18 cellular contexts compared by ENCODE assay signal in genomic region chr9:124504530-124505005, GRCh38. TPM values are rescaled to one million over a fixed set of nuclear protein-coding genes. Genes with fewer than 3 reads are reported as not detected.
DNase-seq lines count a peak whose midpoint lies in the region; ATAC-seq, FAIRE-seq and TF ChIP-seq lines count a peak whose summit lies in the region.
"Had no signal": no experiment of that assay in that cellular context is flagged by ENCODE, and none has a peak within 500 bp of the region (broad histone marks: within the 10 kb centered on the region; RNA-seq: fewer than 3 reads in every experiment).

No MANE protein-coding gene starts in this region.

- no peak overlapping the region for H3K9ac ChIP-seq in astrocyte (ENCODE audit: low read length)
- no peak overlapping the region for H3K9ac ChIP-seq in mesendoderm (ENCODE audit: low read length)

- no peak overlapping the region for H3K23ac ChIP-seq in mesendoderm (ENCODE audit: low read length)

- H3K9me3 ChIP-seq in left ventricle myocardium inferior (replicated peaks) (no peaks in the 10 kb centered on the region), astrocyte (ENCODE audit: insufficient read depth, low read depth, low read length) (no peaks in the 10 kb centered on the region)
- H3K9me3 ChIP-seq: upper lobe of right lung had no signal

- H2BK120ac ChIP-seq in mesendoderm (ENCODE audit: low read depth, low read length), result no peak overlapping the region

- intact Hi-C loops in left ventricle myocardium inferior (cut with micrococcal nuclease) (no loop called here), Right ventricle myocardium superior (cut with DNase I) (no loop called here)

- H3K36me3 Mint-ChIP-seq in astrocyte (ENCODE audit: low read depth, unreplicated experiment), result peaks cover 2% of the 10 kb centered on the region
- H3K36me3 Mint-ChIP-seq: brain had no signal

- no peak overlapping the region for H4K5ac ChIP-seq in mesendoderm (ENCODE audit: low read length)

- H3K36me3 ChIP-seq in left ventricle myocardium inferior (no peaks in the 10 kb centered on the region), astrocyte (ENCODE audit: insufficient read depth, low read length) (no peaks in the 10 kb centered on the region), mesendoderm (ENCODE audit: control insufficient read depth, insufficient read depth, low read length) (no peaks in the 10 kb centered on the region), urinary bladder (ENCODE audit: insufficient read depth) (no peaks in the 10 kb centered on the region)
- H3K36me3 ChIP-seq: upper lobe of right lung had no signal

- H3K9me3 Mint-ChIP-seq in astrocyte (ENCODE audit: unreplicated experiment), result peaks cover 3% of the 10 kb centered on the region

- H3K18ac ChIP-seq in mesendoderm (ENCODE audit: low read length), result no peak overlapping the region

- no peaks in the 10 kb centered on the region for H3K79me2 ChIP-seq in astrocyte (ENCODE audit: insufficient read depth, low read length)
- no peaks in the 10 kb centered on the region for H3K79me2 ChIP-seq in mesendoderm (ENCODE audit: control insufficient read depth, insufficient read depth, low read length)

- H3K4ac ChIP-seq in mesendoderm (ENCODE audit: low read depth, low read length), result no peak overlapping the region

- TF ChIP-seq CTCF in left ventricle myocardium inferior (IDR thresholded peaks at IDR 0.05; ENCODE audit: borderline replicate concordance) (no peak), astrocyte (IDR thresholded peaks at IDR 0.05; ENCODE audit: insufficient read depth, low read depth, low read length) (no peak)

- H3K4me1 ChIP-seq in left ventricle myocardium inferior (peaks cover 21% of the 10 kb centered on the region), astrocyte (ENCODE audit: insufficient read depth, low read length) (no peaks in the 10 kb centered on the region), mesendoderm (ENCODE audit: control insufficient read depth, low read depth, low read length) (no peaks in the 10 kb centered on the region), urinary bladder (ENCODE audit: insufficient read depth) (no peaks in the 10 kb centered on the region)

- H3K27ac Mint-ChIP-seq in astrocyte (ENCODE audit: unreplicated experiment), result no peak overlapping the region

- peaks cover 45% of the 10 kb centered on the region for H3K27me3 Mint-ChIP-seq in astrocyte (ENCODE audit: low read depth, unreplicated experiment)

- H2BK15ac ChIP-seq in mesendoderm (replicated peaks; ENCODE audit: low read depth), result no peak overlapping the region

- peaks cover 3% of the 10 kb centered on the region for H3K4me1 Mint-ChIP-seq in astrocyte (ENCODE audit: low read depth, unreplicated experiment)

- ATAC-seq in Right ventricle myocardium superior (ENCODE audit: poor library complexity), result no peak
- ATAC-seq: upper lobe of right lung had no signal

- H3K79me1 ChIP-seq in mesendoderm (ENCODE audit: low read length), result no peaks in the 10 kb centered on the region

- H3K4me3 ChIP-seq in left ventricle myocardium inferior, result peak overlapping the region; percentile 50
- H3K4me3 ChIP-seq in astrocyte (ENCODE audit: insufficient read depth, low read depth, low read length), result no peak overlapping the region
- no peak overlapping the region for H3K4me3 ChIP-seq in mesendoderm (ENCODE audit: low read length)
- H3K4me3 ChIP-seq in urinary bladder (ENCODE audit: low read depth, low read length), result peak overlapping the region; percentile 34
- H3K4me3 ChIP-seq: upper lobe of right lung had no signal

- H3K27ac ChIP-seq in left ventricle myocardium inferior (replicated peaks) (no peak overlapping the region), astrocyte (ENCODE audit: low read depth, low read length) (no peak overlapping the region), mesendoderm (ENCODE audit: low read depth, low read length) (no peak overlapping the region), urinary bladder (ENCODE audit: low read depth) (no peak overlapping the region)
- H3K27ac ChIP-seq: upper lobe of right lung had no signal

- H2AFZ ChIP-seq in astrocyte (ENCODE audit: low read depth, low read length), result no peak overlapping the region

- H3K27me3 ChIP-seq in left ventricle myocardium inferior (ENCODE audit: low read depth) (peaks cover 74% of the 10 kb centered on the region), astrocyte (ENCODE audit: insufficient read depth, low read length) (peaks cover 52% of the 10 kb centered on the region), mesendoderm (ENCODE audit: insufficient read depth, low read length, poor library complexity) (peaks cover 31% of the 10 kb centered on the region)

- WGBS in mesendoderm (ENCODE audit: extremely low coverage, insufficient coverage, low lambda C conversion rate), result no CpG with 5 or more reads among the region's 81 CpGs
- under 1% methylated on average over 76 of the region's 81 CpGs for WGBS in urinary bladder

- DNase-seq in left ventricle myocardium inferior (no peak), Right ventricle myocardium superior (no peak), astrocyte (ENCODE audit: low read depth) (no peak), mesendoderm (no peak), NCI-H2081 (lab: John Stamatoyannopoulos, UW) (no peak), NCI-H2227 (lab: John Stamatoyannopoulos, UW; ENCODE audit: unreplicated experiment) (no peak), COR-L47 (lab: John Stamatoyannopoulos, UW) (no peak)
- DNase-seq: activated gamma-delta T cell treated with Interleukin-2 at 50 U/mL for 16 hours, DMS79 treated with DMSO at 0.1 percent for 48 hours, head of caudate nucleus, KG1, NCI-H1436, NCI-H774, occipital lobe, upper lobe of right lung had no signal

- FAIRE-seq in astrocyte (lab: Jason Lieb, UNC), result no peak

- H2BK5ac ChIP-seq in mesendoderm (ENCODE audit: low read length), result no peak overlapping the region

- no peak overlapping the region for H3K4me3 Mint-ChIP-seq in astrocyte (ENCODE audit: unreplicated experiment)

- H3K4me2 ChIP-seq in astrocyte (ENCODE audit: low read length) (peak overlapping the region; percentile 39), mesendoderm (ENCODE audit: low read length) (no peak overlapping the region)

- no peak overlapping the region for H4K8ac ChIP-seq in mesendoderm (ENCODE audit: low read depth, low read length)

- H3K56ac ChIP-seq in mesendoderm (ENCODE audit: low read length), result peak overlapping the region; percentile 42

- H2AK5ac ChIP-seq in mesendoderm (ENCODE audit: low read length), result no peak overlapping the region

- H4K20me1 ChIP-seq in astrocyte (ENCODE audit: insufficient read depth, low read length), result no peaks in the 10 kb centered on the region

RNA-seq across cellular contexts. Expression of gene NR5A1, which starts 2.6 kb away (rescaled TPM):
- total RNA-seq in left ventricle myocardium inferior (not detected), Right ventricle myocardium superior (not detected), astrocyte (0.26 TPM in 1 of 2 replicates, not detected in the other), urinary bladder (not detected)
- 0.07 TPM for polyA plus RNA-seq in mesendoderm (2013, experiment 1 of 2)
- polyA plus RNA-seq in mesendoderm (2013, experiment 2 of 2), result 0.07 TPM
- not detected for polyA plus RNA-seq in urinary bladder
- total RNA-seq: lung microvascular endothelial cell, upper lobe of right lung had no signal

RNA-seq across cellular contexts. Expression of gene ADGRD2, which starts 54.3 kb away (rescaled TPM):
- total RNA-seq in left ventricle myocardium inferior, result not detected
- not detected for total RNA-seq in Right ventricle myocardium superior
- total RNA-seq in astrocyte, result not detected in 2 replicates
- 0.10 TPM for polyA plus RNA-seq in mesendoderm (2013, experiment 1 of 2)
- polyA plus RNA-seq in mesendoderm (2013, experiment 2 of 2), result 0.32 TPM
- not detected for total RNA-seq in urinary bladder
- not detected for polyA plus RNA-seq in urinary bladder
- total RNA-seq: lung microvascular endothelial cell, occipital lobe, upper lobe of right lung had no signal

Comparison
In these comparisons a context has a peak if more than half of its experiments do, and no peak if none do; other contexts are left out.
1. H3K4me3 ChIP-seq: peak in left ventricle myocardium inferior (single experiment) and urinary bladder (single experiment); none in astrocyte (single experiment) and mesendoderm (single experiment).